19 cellular contexts compared by ENCODE assay signal in genomic region chr16:15035163-15035729, GRCh38. TPM values are rescaled to one million over a fixed set of nuclear protein-coding genes. Genes with fewer than 3 reads are reported as not detected.
A peak's percentile ranks its signal among the peaks of the same experiment; 100 is the strongest.
DNase-seq lines count a peak whose midpoint lies in the region; ATAC-seq and TF ChIP-seq lines count a peak whose summit lies in the region.
"Had no signal": no experiment of that assay in that cellular context is flagged by ENCODE, and none has a peak within 500 bp of the region (broad histone marks: within the 10 kb centered on the region; RNA-seq: fewer than 3 reads in every experiment).

No MANE protein-coding gene starts in this region.

- no peaks in the 10 kb centered on the region for H3K27me3 ChIP-seq in BLaER1
- H3K27me3 ChIP-seq in sigmoid colon: no peaks in the 10 kb centered on the region

- TF ChIP-seq POLR2A in sigmoid colon (IDR thresholded peaks at IDR 0.05): no peak

- H3K4me3 ChIP-seq in BLaER1 (no peak overlapping the region), sigmoid colon (no peak overlapping the region)
- H3K4me3 ChIP-seq: psoas muscle had no signal

- peak overlapping the region; percentile 89 for H3K4me2 ChIP-seq in BLaER1

- 0 out of 2 replicates have a peak overlapping the region, but pooled peaks have one; percentile 20 for H3K27ac ChIP-seq in BLaER1
- H3K27ac ChIP-seq in RWPE1: 0 out of 2 replicates have a peak overlapping the region, but pooled peaks have one; percentile 2
- H3K27ac ChIP-seq in sigmoid colon: no peak overlapping the region
- H3K27ac ChIP-seq: psoas muscle had no signal

- POLR2A ChIA-PET in RWPE1 (lab: Yijun Ruan, JAX; ENCODE audit: low non-redundant PET): no interaction called here

- CTCF ChIA-PET in RWPE1 (lab: Yijun Ruan, JAX): no interaction called here

- intact Hi-C loops in sigmoid colon (cut with DNase I): loop anchor here (10.0 kb wide), 1 partner anchor 50 kb away; no protein-coding TSS in a partner anchor

- H3K9me3 ChIP-seq in BLaER1: no peaks in the 10 kb centered on the region
- H3K9me3 ChIP-seq in sigmoid colon: no peaks in the 10 kb centered on the region
- H3K9me3 ChIP-seq: psoas muscle had no signal

- DNase-seq in RWPE1 (ENCODE audit: low spot score): no peak
- peak; percentile 35 for DNase-seq in islet precursor cell
- DNase-seq in sigmoid colon: peak; percentile 51
- DNase-seq in NCI-H146 treated with DMSO at 0.1 percent for 48 hours (lab: John Stamatoyannopoulos, UW; ENCODE audit: unreplicated experiment): no peak
- DNase-seq in effector CD8-positive, alpha-beta T cell (lab: John Stamatoyannopoulos, UW): no peak
- DNase-seq: activated CD8-positive, alpha-beta memory T cell treated with anti-CD3 and anti-CD28 coated beads, Interleukin-2, amount 50 U/mL, for 48 hours; activated naive CD4-positive, alpha-beta T cell; IMR-90; midbrain; NCI-H146; NCI-H2171 treated with DMSO at 0.1 percent for 48 hours; NCI-H526; psoas muscle; SHP77; stimulated activated CD8-positive, alpha-beta memory T cell treated with anti-CD3 and anti-CD28 coated beads, Interleukin-4, amount 100 ng/mL, for 48 hours; substantia nigra; T-helper 1 cell had no signal

- peaks cover 53% of the 10 kb centered on the region for H3K4me1 ChIP-seq in BLaER1
- H3K4me1 ChIP-seq in sigmoid colon: peaks cover 0 to 5% (median 0%) of the 10 kb centered on the region in 4 donors
- H3K4me1 ChIP-seq: psoas muscle had no signal

- peaks cover 45% of the 10 kb centered on the region for H4K20me1 ChIP-seq in BLaER1

- ATAC-seq in HG03097 (IDR thresholded peaks at IDR 0.05; ENCODE audit: low FRiP score, unreplicated experiment): no peak

- no peak for TF ChIP-seq CTCF in RWPE1 (conservative IDR thresholded peaks at IDR 0.05; ENCODE audit: low read depth)
- no peak for TF ChIP-seq CTCF in sigmoid colon (IDR thresholded peaks at IDR 0.05)

- no peak for TF ChIP-seq EP300 in sigmoid colon (IDR thresholded peaks at IDR 0.05)

- H3K36me3 ChIP-seq in BLaER1 (peaks cover 84% of the 10 kb centered on the region), sigmoid colon (peaks cover 42 to 96% (median 75%) of the 10 kb centered on the region in 4 donors)

- H3K9ac ChIP-seq in BLaER1: no peak overlapping the region

- WGBS in sigmoid colon, 2 donors: 83 to 88% methylated on average over 15 of the region's 15 CpGs

RNA-seq across cellular contexts. Expression of gene NTAN1, which starts 20.6 kb away (rescaled TPM):
- total RNA-seq in sigmoid colon: 10 to 100 TPM; 61.2 to 90.6 (median 74.8) TPM
- polyA plus RNA-seq in sigmoid colon: 100 to 1,000 TPM in 2 of 3 donors, 10 to 100 TPM in 1; 32.8 to 112 (median 101) TPM

RNA-seq across cellular contexts. Expression of gene RRN3, which starts 58.8 kb away (rescaled TPM):
- total RNA-seq in sigmoid colon: 10 to 100 TPM; 21.3 to 27.2 (median 25.6) TPM
- 10 to 100 TPM; 14.5 to 17.4 (median 16.9) TPM for polyA plus RNA-seq in sigmoid colon

Comparison
In these comparisons a context has a peak if more than half of its experiments do, and no peak if none do; other contexts are left out.
1. H3K27ac ChIP-seq: peak in BLaER1 (single experiment) and RWPE1 (single experiment); none in sigmoid colon (0 of 4).
2. DNase-seq: peak in islet precursor cell (single experiment) and sigmoid colon (single experiment); none in RWPE1 (single experiment), NCI-H146 treated with DMSO at 0.1 percent for 48 hours (single experiment) and effector CD8-positive, alpha-beta T cell (single experiment).